In genomic region chr1:183346276-183346732, GRCh38 we compare ENCODE assay signal across 1 cellular context.
TF ChIP-seq lines count a peak whose summit lies in the region.

No MANE protein-coding gene starts in this region.

TF ChIP-seq in K562, 482 proteins besides CTCF, POLR2A, EP300 and RAD21 (continued from another document):
- TF ChIP-seq MGA (IDR thresholded peaks at IDR 0.05) (peak; percentile 69), ATF7 (IDR thresholded peaks at IDR 0.05) (0 out of 2 replicates have a peak, but pooled peaks have one; percentile 26), U2AF2 (optimal IDR thresholded peaks at IDR 0.05; ENCODE audit: low read depth, low read length) (no peak), RNF2 (IDR thresholded peaks at IDR 0.05) (peak; percentile 13; the same call in 1 of the 2 replicates), ELF2 (CRISPR knock-in tag; IDR thresholded peaks at IDR 0.05) (peak; percentile 72; the same call in 1 of the 2 replicates), CHD1 (IDR thresholded peaks at IDR 0.05; ENCODE audit: low read length) (no peak), BACH1 (tag; IDR thresholded peaks at IDR 0.05) (peak; percentile 51; the same call in 1 of the 2 replicates), RHOXF2B (CRISPR knock-in tag; conservative IDR thresholded peaks at IDR 0.05) (0 out of 2 replicates have a peak, but pooled peaks have one; percentile 82), TAF7 (tag; IDR thresholded peaks at IDR 0.05) (0 out of 2 replicates have a peak, but pooled peaks have one; percentile 6), CCNT2 (IDR thresholded peaks at IDR 0.05; ENCODE audit: borderline replicate concordance, extremely low read depth, insufficient read length, low read depth, low read length) (no peak), BCL6 (CRISPR knock-in tag; IDR thresholded peaks at IDR 0.05) (no peak), KAT7 (CRISPR knock-in tag; IDR thresholded peaks at IDR 0.05; ENCODE audit: borderline replicate concordance) (no peak), MTA2 (IDR thresholded peaks at IDR 0.05; ENCODE audit: low read depth) (no peak), ZNF239 (CRISPR knock-in tag; IDR thresholded peaks at IDR 0.05) (peak; percentile 77), HMG20B (CRISPR knock-in tag; IDR thresholded peaks at IDR 0.05) (no peak), FOXJ2 (tag; IDR thresholded peaks at IDR 0.05) (no peak), PYGO2 (tag; IDR thresholded peaks at IDR 0.05) (peak; percentile 57; the same call in 1 of the 2 replicates), CXXC5 (CRISPR knock-in tag; IDR thresholded peaks at IDR 0.05) (no peak), SRSF3 (IDR thresholded peaks at IDR 0.05; ENCODE audit: insufficient read depth, low read length) (no peak), OTX1 (CRISPR knock-in tag; IDR thresholded peaks at IDR 0.05) (peak; percentile 56; the same call in 1 of the 2 replicates), ZNF79 (CRISPR knock-in tag; IDR thresholded peaks at IDR 0.05; ENCODE audit: low read depth) (0 out of 2 replicates have a peak, but pooled peaks have one; percentile 69), THAP7 (CRISPR knock-in tag; IDR thresholded peaks at IDR 0.05) (no peak)
- TF ChIP-seq, protein P1, sequence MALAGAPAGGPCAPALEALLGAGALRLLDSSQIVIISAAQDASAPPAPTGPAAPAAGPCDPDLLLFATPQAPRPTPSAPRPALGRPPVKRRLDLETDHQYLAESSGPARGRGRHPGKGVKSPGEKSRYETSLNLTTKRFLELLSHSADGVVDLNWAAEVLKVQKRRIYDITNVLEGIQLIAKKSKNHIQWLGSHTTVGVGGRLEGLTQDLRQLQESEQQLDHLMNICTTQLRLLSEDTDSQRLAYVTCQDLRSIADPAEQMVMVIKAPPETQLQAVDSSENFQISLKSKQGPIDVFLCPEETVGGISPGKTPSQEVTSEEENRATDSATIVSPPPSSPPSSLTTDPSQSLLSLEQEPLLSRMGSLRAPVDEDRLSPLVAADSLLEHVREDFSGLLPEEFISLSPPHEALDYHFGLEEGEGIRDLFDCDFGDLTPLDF (CRISPR knock-in tag; IDR thresholded peaks at IDR 0.05) = no peak
- TF ChIP-seq, protein P2, sequence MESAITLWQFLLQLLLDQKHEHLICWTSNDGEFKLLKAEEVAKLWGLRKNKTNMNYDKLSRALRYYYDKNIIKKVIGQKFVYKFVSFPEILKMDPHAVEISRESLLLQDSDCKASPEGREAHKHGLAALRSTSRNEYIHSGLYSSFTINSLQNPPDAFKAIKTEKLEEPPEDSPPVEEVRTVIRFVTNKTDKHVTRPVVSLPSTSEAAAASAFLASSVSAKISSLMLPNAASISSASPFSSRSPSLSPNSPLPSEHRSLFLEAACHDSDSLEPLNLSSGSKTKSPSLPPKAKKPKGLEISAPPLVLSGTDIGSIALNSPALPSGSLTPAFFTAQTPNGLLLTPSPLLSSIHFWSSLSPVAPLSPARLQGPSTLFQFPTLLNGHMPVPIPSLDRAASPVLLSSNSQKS (CRISPR knock-in tag; IDR thresholded peaks at IDR 0.05) = no peak
- TF ChIP-seq, protein P3, sequence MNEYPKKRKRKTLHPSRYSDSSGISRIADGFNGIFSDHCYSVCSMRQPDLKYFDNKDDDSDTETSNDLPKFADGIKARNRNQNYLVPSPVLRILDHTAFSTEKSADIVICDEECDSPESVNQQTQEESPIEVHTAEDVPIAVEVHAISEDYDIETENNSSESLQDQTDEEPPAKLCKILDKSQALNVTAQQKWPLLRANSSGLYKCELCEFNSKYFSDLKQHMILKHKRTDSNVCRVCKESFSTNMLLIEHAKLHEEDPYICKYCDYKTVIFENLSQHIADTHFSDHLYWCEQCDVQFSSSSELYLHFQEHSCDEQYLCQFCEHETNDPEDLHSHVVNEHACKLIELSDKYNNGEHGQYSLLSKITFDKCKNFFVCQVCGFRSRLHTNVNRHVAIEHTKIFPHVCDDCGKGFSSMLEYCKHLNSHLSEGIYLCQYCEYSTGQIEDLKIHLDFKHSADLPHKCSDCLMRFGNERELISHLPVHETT (CRISPR knock-in tag; conservative IDR thresholded peaks at IDR 0.05 in 1 of 2, IDR thresholded peaks at IDR 0.05 in 1 of 2) = peak in 1 of 2 experiments; percentile 85; a peak in 2 of 4 replicates
- TF ChIP-seq, protein P4, sequence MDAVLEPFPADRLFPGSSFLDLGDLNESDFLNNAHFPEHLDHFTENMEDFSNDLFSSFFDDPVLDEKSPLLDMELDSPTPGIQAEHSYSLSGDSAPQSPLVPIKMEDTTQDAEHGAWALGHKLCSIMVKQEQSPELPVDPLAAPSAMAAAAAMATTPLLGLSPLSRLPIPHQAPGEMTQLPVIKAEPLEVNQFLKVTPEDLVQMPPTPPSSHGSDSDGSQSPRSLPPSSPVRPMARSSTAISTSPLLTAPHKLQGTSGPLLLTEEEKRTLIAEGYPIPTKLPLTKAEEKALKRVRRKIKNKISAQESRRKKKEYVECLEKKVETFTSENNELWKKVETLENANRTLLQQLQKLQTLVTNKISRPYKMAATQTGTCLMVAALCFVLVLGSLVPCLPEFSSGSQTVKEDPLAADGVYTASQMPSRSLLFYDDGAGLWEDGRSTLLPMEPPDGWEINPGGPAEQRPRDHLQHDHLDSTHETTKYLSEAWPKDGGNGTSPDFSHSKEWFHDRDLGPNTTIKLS (IDR thresholded peaks at IDR 0.05; ENCODE audit: borderline replicate concordance, low read depth) = peak; percentile 56
- TF ChIP-seq, protein P5, sequence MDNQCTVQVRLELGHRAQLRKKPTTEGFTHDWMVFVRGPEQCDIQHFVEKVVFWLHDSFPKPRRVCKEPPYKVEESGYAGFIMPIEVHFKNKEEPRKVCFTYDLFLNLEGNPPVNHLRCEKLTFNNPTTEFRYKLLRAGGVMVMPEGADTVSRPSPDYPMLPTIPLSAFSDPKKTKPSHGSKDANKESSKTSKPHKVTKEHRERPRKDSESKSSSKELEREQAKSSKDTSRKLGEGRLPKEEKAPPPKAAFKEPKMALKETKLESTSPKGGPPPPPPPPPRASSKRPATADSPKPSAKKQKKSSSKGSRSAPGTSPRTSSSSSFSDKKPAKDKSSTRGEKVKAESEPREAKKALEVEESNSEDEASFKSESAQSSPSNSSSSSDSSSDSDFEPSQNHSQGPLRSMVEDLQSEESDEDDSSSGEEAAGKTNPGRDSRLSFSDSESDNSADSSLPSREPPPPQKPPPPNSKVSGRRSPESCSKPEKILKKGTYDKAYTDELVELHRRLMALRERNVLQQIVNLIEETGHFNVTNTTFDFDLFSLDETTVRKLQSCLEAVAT (IDR thresholded peaks at IDR 0.05) = peak in 1 of 2 experiments; percentile 91; a peak in 2 of 4 replicates
TF ChIP-seq in K562: peak in this region for 60.
